Comparison of ENCODE assay signal across 1 cellular context in genomic region chr15:75030424-75030823, GRCh38.
TF ChIP-seq lines count a peak whose summit lies in the region.

No MANE protein-coding gene starts in this region.

TF ChIP-seq in HCT116, 20 proteins besides CTCF, POLR2A, EP300 and RAD21 (continued from another document):
- TF ChIP-seq YY1 (IDR thresholded peaks at IDR 0.05; ENCODE audit: extremely low read depth, insufficient replicate concordance, low read depth, low read length), result no peak
- no peak for TF ChIP-seq SIN3A (IDR thresholded peaks at IDR 0.05; ENCODE audit: low read depth)
- TF ChIP-seq, protein P1, sequence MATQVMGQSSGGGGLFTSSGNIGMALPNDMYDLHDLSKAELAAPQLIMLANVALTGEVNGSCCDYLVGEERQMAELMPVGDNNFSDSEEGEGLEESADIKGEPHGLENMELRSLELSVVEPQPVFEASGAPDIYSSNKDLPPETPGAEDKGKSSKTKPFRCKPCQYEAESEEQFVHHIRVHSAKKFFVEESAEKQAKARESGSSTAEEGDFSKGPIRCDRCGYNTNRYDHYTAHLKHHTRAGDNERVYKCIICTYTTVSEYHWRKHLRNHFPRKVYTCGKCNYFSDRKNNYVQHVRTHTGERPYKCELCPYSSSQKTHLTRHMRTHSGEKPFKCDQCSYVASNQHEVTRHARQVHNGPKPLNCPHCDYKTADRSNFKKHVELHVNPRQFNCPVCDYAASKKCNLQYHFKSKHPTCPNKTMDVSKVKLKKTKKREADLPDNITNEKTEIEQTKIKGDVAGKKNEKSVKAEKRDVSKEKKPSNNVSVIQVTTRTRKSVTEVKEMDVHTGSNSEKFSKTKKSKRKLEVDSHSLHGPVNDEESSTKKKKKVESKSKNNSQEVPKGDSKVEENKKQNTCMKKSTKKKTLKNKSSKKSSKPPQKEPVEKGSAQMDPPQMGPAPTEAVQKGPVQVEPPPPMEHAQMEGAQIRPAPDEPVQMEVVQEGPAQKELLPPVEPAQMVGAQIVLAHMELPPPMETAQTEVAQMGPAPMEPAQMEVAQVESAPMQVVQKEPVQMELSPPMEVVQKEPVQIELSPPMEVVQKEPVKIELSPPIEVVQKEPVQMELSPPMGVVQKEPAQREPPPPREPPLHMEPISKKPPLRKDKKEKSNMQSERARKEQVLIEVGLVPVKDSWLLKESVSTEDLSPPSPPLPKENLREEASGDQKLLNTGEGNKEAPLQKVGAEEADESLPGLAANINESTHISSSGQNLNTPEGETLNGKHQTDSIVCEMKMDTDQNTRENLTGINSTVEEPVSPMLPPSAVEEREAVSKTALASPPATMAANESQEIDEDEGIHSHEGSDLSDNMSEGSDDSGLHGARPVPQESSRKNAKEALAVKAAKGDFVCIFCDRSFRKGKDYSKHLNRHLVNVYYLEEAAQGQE (IDR thresholded peaks at IDR 0.05; ENCODE audit: low read depth), result no peak
- no peak for TF ChIP-seq ELF1 (IDR thresholded peaks at IDR 0.05; ENCODE audit: borderline replicate concordance, low read depth)
